8 cellular contexts compared by ENCODE assay signal in genomic region chr15:51536965-51537574, GRCh38.
DNase-seq lines count a peak whose midpoint lies in the region; ATAC-seq and TF ChIP-seq lines count a peak whose summit lies in the region.

No MANE protein-coding gene starts in this region.

- H3K27me3 ChIP-seq in Peyer's patch (no peaks in the 10 kb centered on the region), tibial nerve (no peaks in the 10 kb centered on the region)

- H3K4me3 ChIP-seq in Peyer's patch (no peak overlapping the region), foreskin fibroblast (ENCODE audit: low read depth in 1 of 2, low read length in 2 of 2) (no peak overlapping the region), tibial nerve (no peak overlapping the region)

- H3K4me1 ChIP-seq in Peyer's patch (no peaks in the 10 kb centered on the region), tibial nerve (no peaks in the 10 kb centered on the region)

- ATAC-seq in HG02610 (IDR thresholded peaks at IDR 0.05; ENCODE audit: unreplicated experiment): no peak
- no peak for ATAC-seq in HG03196 (IDR thresholded peaks at IDR 0.05; ENCODE audit: unreplicated experiment)

- no peak overlapping the region for H3K27ac ChIP-seq in Peyer's patch
- no peak overlapping the region for H3K27ac ChIP-seq in tibial nerve

- WGBS in tibial nerve, 2 donors: 7 to 15% methylated on average over 1 of the region's 1 CpG

- TF ChIP-seq CTCF in Peyer's patch (IDR thresholded peaks at IDR 0.05): peak in 5 of 6 experiments; percentile 29 to 56 (median 52)
- TF ChIP-seq CTCF in foreskin fibroblast (IDR thresholded peaks at IDR 0.05; ENCODE audit: low read depth, low read length): peak; percentile 73
- TF ChIP-seq CTCF in tibial nerve (IDR thresholded peaks at IDR 0.05): peak in 3 of 5 experiments; percentile 16 to 33 (median 30)

- H3K36me3 ChIP-seq in Peyer's patch: peaks cover 0 to 7% (median 0%) of the 10 kb centered on the region in 3 donors
- peaks cover 0 to 34% (median 0%) of the 10 kb centered on the region in 3 donors for H3K36me3 ChIP-seq in tibial nerve

- TF ChIP-seq POLR2A in Peyer's patch (IDR thresholded peaks at IDR 0.05) (no peak), tibial nerve (IDR thresholded peaks at IDR 0.05) (no peak)

- no peak for TF ChIP-seq EP300 in tibial nerve (IDR thresholded peaks at IDR 0.05)

- peak; percentile 33 for DNase-seq in SIG-M5 treated with dmso at 0.1 percent for 504 hours (lab: John Stamatoyannopoulos, UW; ENCODE audit: unreplicated experiment)
- no peak for DNase-seq in SIG-M5 (lab: John Stamatoyannopoulos, UW)
- DNase-seq in Peyer's patch: no peak
- peak; percentile 12 to 56 for DNase-seq in foreskin fibroblast
- DNase-seq in tibial nerve (ENCODE audit: low spot score in 2 of 2): peak in 1 of 2 donors; percentile 8
- DNase-seq in NCI-H2107 (lab: John Stamatoyannopoulos, UW): no peak

- H3K9me3 ChIP-seq in Peyer's patch (no peaks in the 10 kb centered on the region), tibial nerve (no peaks in the 10 kb centered on the region)

Comparison
In these comparisons a context has a peak if more than half of its experiments do, and no peak if none do; other contexts are left out.
1. DNase-seq: peak in SIG-M5 treated with dmso at 0.1 percent for 504 hours (single experiment) and foreskin fibroblast (2 of 2); none in SIG-M5 (single experiment), Peyer's patch (0 of 3) and NCI-H2107 (single experiment).
2. Peak in every context shown above with its lines, with median percentiles within 50 percentile points of each other: CTCF ChIP-seq.